Comparison of ENCODE assay signal across 8 cellular contexts in genomic region chr4:825969-826330, GRCh38. TPM values are rescaled to one million over a fixed set of nuclear protein-coding genes. Genes with fewer than 3 reads are reported as not detected.
A peak's percentile ranks its signal among the peaks of the same experiment; 100 is the strongest.
DNase-seq lines count a peak whose midpoint lies in the region; ATAC-seq and TF ChIP-seq lines count a peak whose summit lies in the region.

TSS of gene CPLX1 (minus strand) at chr4:826129. CDS start at chr4:824522, 1,607 bp downstream.

- no peaks in the 10 kb centered on the region for H3K9me3 Mint-ChIP-seq in CD8-positive, alpha-beta memory T cell
- H3K9me3 Mint-ChIP-seq in mesothelial cell of epicardium: no peaks in the 10 kb centered on the region

- H3K9me3 ChIP-seq in CD8-positive, alpha-beta memory T cell (ENCODE audit: low read length): no peaks in the 10 kb centered on the region
- no peaks in the 10 kb centered on the region for H3K9me3 ChIP-seq in body of pancreas

- peak within 1 kb of the TSS in 5 of 7 donors; percentile 15 to 59 (median 28) for H3K4me3 Mint-ChIP-seq in CD8-positive, alpha-beta memory T cell
- H3K4me3 Mint-ChIP-seq in mesothelial cell of epicardium: peak within 1 kb of the TSS; percentile 56

- no peak for DNase-seq in CD8-positive, alpha-beta memory T cell
- DNase-seq in HK-2 (ENCODE audit: unreplicated experiment): peak; percentile 48
- peak in 3 of 4 donors; percentile 16 to 58 (median 33) for DNase-seq in body of pancreas
- DNase-seq in mesothelial cell of epicardium (ENCODE audit: low spot score in 2 of 2, unreplicated experiment in 2 of 2): no peak

- H3K27me3 Mint-ChIP-seq in CD8-positive, alpha-beta memory T cell: peaks cover 31 to 50% of the 10 kb centered on the region in 2 donors
- H3K27me3 Mint-ChIP-seq in mesothelial cell of epicardium (ENCODE audit: low read depth): peaks cover 83% of the 10 kb centered on the region

- H3K36me3 Mint-ChIP-seq in CD8-positive, alpha-beta memory T cell: peaks cover 0 to 7% (median 0%) of the 10 kb centered on the region in 3 donors
- no peaks in the 10 kb centered on the region for H3K36me3 Mint-ChIP-seq in mesothelial cell of epicardium

- H3K4me1 ChIP-seq in CD8-positive, alpha-beta memory T cell (ENCODE audit: insufficient read depth, low read length): no peaks in the 10 kb centered on the region
- peaks cover 26% of the 10 kb centered on the region for H3K4me1 ChIP-seq in body of pancreas

- POLR2A ChIA-PET in CD8-positive, alpha-beta memory T cell (lab: Charles Lee): no interaction called here

- H3K4me1 Mint-ChIP-seq in CD8-positive, alpha-beta memory T cell: peaks cover 5 to 8% (median 5%) of the 10 kb centered on the region in 3 donors
- peaks cover 6% of the 10 kb centered on the region for H3K4me1 Mint-ChIP-seq in mesothelial cell of epicardium

- ATAC-seq in body of pancreas (no peak), GM18867 (IDR thresholded peaks at IDR 0.05; ENCODE audit: unreplicated experiment) (no peak), GM18858 (IDR thresholded peaks at IDR 0.05; ENCODE audit: unreplicated experiment) (no peak), HG03520 (IDR thresholded peaks at IDR 0.05; ENCODE audit: unreplicated experiment) (no peak), HG02763 (IDR thresholded peaks at IDR 0.05; ENCODE audit: unreplicated experiment) (no peak)

- no peak for TF ChIP-seq POLR2A in body of pancreas (IDR thresholded peaks at IDR 0.05)

- TF ChIP-seq CTCF in body of pancreas (IDR thresholded peaks at IDR 0.05) (no peak), mesothelial cell of epicardium (IDR thresholded peaks at IDR 0.05; ENCODE audit: unreplicated experiment) (no peak)

- H3K27me3 ChIP-seq in CD8-positive, alpha-beta memory T cell (ENCODE audit: insufficient read depth, low read length, poor library complexity, severe bottlenecking): peaks cover 37% of the 10 kb centered on the region
- peaks cover 0 to 21% of the 10 kb centered on the region in 2 donors for H3K27me3 ChIP-seq in body of pancreas

- no peak within 1 kb of the TSS for H3K27ac ChIP-seq in CD8-positive, alpha-beta memory T cell (ENCODE audit: low read depth, low read length)
- H3K27ac ChIP-seq in body of pancreas: no peak within 1 kb of the TSS

- intact Hi-C loops in body of pancreas (cut with DNase I): no loop called here

- 1 to 17% methylated on average over 8 to 27 of the region's 61 CpGs for WGBS in body of pancreas, 2 donors

- CTCF ChIA-PET in CD8-positive, alpha-beta memory T cell (lab: Charles Lee): interaction anchor here (0.6 kb wide), 1 partner anchor 698 kb away, joined by 3 read pairs; no protein-coding TSS in a partner anchor

- no peak within 1 kb of the TSS for H3K27ac Mint-ChIP-seq in CD8-positive, alpha-beta memory T cell
- H3K27ac Mint-ChIP-seq in mesothelial cell of epicardium: no peak within 1 kb of the TSS

- no peak within 1 kb of the TSS for H3K4me3 ChIP-seq in CD8-positive, alpha-beta memory T cell (ENCODE audit: low read length)
- H3K4me3 ChIP-seq in body of pancreas: peak within 1 kb of the TSS in 1 of 2 donors; percentile 3

- no peaks in the 10 kb centered on the region for H3K36me3 ChIP-seq in CD8-positive, alpha-beta memory T cell (ENCODE audit: insufficient read depth, low read length)
- no peaks in the 10 kb centered on the region for H3K36me3 ChIP-seq in body of pancreas (replicated peaks in 1 of 2; ENCODE audit: insufficient read depth in 1 of 2, low read depth in 2 of 2)

RNA-seq across cellular contexts. Expression of gene CPLX1, which starts in this region (rescaled TPM):
- under 1 TPM; 0.13 to 0.16 TPM for total RNA-seq in CD8-positive, alpha-beta memory T cell
- polyA plus RNA-seq in CD8-positive, alpha-beta memory T cell: not detected
- 1 to 10 TPM in 1 of 2 donors, under 1 TPM in 1; 0.52 to 2.0 TPM for total RNA-seq in body of pancreas
- 4.5 to 4.7 TPM (median 4.6 TPM) in 3 replicates for total RNA-seq in mesothelial cell of epicardium

Comparison
In these comparisons a context has a peak if more than half of its experiments do, and no peak if none do; other contexts are left out.
1. DNase-seq: peak in HK-2 (single experiment) and body of pancreas (3 of 4); none in CD8-positive, alpha-beta memory T cell (0 of 5) and mesothelial cell of epicardium (0 of 2).